In the genomic region with DNA sequence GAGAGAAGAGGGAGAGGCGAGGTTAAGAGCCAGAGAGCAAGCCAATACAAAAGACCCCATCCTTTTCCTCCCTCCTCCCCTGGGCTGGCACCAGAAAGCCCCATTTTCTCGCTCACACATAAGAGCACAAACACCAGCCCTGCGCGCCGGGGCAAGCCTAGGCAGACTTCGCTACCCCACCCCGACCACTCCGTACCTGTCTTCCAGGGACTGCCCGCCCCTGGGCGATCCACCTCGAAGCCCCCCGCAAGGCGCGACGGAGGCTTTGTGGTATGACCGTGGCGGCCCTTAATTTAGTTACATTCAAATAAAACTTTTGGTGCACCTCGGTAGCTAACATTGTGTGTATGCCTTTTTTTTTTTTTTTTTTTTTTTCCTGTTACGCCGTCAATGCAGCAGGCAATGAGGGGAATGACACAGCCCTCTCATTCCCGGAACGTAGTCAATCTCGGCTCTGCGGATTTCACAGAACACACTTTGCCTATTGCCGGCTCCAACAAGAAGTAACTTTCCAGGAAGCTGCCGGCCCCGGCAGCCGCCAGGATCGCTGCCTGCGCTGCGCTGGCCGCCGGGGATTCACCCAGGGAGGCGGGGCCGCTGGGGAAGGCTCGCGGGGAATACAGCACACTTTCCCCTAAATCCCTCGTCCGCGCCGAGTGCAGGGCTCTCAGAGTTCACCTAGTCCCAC, we compare ENCODE assay signal across 1 cellular context.
TF ChIP-seq lines count a peak whose summit lies in the region.

No MANE protein-coding gene starts in this region.

TF ChIP-seq in K562, 482 proteins besides CTCF, POLR2A, EP300 and RAD21 (continued from another document):
- peak; percentile 81 for TF ChIP-seq ZFP36 (IDR thresholded peaks at IDR 0.05; ENCODE audit: low read depth, low read length, partially characterized antibody)
- no peak for TF ChIP-seq JUNB (CRISPR knock-in tag; conservative IDR thresholded peaks at IDR 0.05)
- TF ChIP-seq, protein P1, sequence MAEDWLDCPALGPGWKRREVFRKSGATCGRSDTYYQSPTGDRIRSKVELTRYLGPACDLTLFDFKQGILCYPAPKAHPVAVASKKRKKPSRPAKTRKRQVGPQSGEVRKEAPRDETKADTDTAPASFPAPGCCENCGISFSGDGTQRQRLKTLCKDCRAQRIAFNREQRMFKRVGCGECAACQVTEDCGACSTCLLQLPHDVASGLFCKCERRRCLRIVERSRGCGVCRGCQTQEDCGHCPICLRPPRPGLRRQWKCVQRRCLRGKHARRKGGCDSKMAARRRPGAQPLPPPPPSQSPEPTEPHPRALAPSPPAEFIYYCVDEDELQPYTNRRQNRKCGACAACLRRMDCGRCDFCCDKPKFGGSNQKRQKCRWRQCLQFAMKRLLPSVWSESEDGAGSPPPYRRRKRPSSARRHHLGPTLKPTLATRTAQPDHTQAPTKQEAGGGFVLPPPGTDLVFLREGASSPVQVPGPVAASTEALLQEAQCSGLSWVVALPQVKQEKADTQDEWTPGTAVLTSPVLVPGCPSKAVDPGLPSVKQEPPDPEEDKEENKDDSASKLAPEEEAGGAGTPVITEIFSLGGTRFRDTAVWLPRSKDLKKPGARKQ (CRISPR knock-in tag; IDR thresholded peaks at IDR 0.05) = peak; percentile 72; the same call in 1 of the 2 replicates
- TF ChIP-seq ELF1 (tag; IDR thresholded peaks at IDR 0.05) = 0 out of 2 replicates have a peak, but pooled peaks have one; percentile 29
- no peak for TF ChIP-seq ILF3 (IDR thresholded peaks at IDR 0.05; ENCODE audit: borderline replicate concordance)
- no peak for TF ChIP-seq ZBTB17 (CRISPR knock-in tag; IDR thresholded peaks at IDR 0.05)
- peak; percentile 61 for TF ChIP-seq ZNF384 (IDR thresholded peaks at IDR 0.05; ENCODE audit: low read depth, low read length)
- TF ChIP-seq SETDB1 (IDR thresholded peaks at IDR 0.05; ENCODE audit: low read length) = no peak
- TF ChIP-seq MAZ (CRISPR knock-in tag; conservative IDR thresholded peaks at IDR 0.05 in 1 of 2, IDR thresholded peaks at IDR 0.05 in 1 of 2) = no peak
- TF ChIP-seq, protein P2, sequence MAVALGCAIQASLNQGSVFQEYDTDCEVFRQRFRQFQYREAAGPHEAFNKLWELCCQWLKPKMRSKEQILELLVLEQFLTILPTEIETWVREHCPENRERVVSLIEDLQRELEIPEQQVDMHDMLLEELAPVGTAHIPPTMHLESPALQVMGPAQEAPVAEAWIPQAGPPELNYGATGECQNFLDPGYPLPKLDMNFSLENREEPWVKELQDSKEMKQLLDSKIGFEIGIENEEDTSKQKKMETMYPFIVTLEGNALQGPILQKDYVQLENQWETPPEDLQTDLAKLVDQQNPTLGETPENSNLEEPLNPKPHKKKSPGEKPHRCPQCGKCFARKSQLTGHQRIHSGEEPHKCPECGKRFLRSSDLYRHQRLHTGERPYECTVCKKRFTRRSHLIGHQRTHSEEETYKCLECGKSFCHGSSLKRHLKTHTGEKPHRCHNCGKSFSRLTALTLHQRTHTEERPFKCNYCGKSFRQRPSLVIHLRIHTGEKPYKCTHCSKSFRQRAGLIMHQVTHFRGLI (CRISPR knock-in tag; IDR thresholded peaks at IDR 0.05) = no peak
- peak in 1 of 2 experiments; percentile 37; a peak in 1 of 4 replicates for TF ChIP-seq RCOR1 (IDR thresholded peaks at IDR 0.05; ENCODE audit: borderline replicate concordance in 1 of 2, low read depth in 2 of 2, low read length in 2 of 2)
- TF ChIP-seq NRF1 (conservative IDR thresholded peaks at IDR 0.05 in 1 of 2, IDR thresholded peaks at IDR 0.05 in 1 of 2) = peak; percentile 61 to 66
- no peak for TF ChIP-seq ZNF124 (CRISPR knock-in tag; IDR thresholded peaks at IDR 0.05)
- no peak for TF ChIP-seq ZNF707 (CRISPR knock-in tag; conservative IDR thresholded peaks at IDR 0.05)
- TF ChIP-seq, protein P3, sequence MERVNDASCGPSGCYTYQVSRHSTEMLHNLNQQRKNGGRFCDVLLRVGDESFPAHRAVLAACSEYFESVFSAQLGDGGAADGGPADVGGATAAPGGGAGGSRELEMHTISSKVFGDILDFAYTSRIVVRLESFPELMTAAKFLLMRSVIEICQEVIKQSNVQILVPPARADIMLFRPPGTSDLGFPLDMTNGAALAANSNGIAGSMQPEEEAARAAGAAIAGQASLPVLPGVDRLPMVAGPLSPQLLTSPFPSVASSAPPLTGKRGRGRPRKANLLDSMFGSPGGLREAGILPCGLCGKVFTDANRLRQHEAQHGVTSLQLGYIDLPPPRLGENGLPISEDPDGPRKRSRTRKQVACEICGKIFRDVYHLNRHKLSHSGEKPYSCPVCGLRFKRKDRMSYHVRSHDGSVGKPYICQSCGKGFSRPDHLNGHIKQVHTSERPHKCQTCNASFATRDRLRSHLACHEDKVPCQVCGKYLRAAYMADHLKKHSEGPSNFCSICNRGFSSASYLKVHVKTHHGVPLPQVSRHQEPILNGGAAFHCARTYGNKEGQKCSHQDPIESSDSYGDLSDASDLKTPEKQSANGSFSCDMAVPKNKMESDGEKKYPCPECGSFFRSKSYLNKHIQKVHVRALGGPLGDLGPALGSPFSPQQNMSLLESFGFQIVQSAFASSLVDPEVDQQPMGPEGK (CRISPR knock-in tag; IDR thresholded peaks at IDR 0.05; ENCODE audit: borderline replicate concordance) = no peak
- TF ChIP-seq CXXC5 (CRISPR knock-in tag; IDR thresholded peaks at IDR 0.05) = peak; percentile 50; the same call in 1 of the 2 replicates
- TF ChIP-seq, protein P4, sequence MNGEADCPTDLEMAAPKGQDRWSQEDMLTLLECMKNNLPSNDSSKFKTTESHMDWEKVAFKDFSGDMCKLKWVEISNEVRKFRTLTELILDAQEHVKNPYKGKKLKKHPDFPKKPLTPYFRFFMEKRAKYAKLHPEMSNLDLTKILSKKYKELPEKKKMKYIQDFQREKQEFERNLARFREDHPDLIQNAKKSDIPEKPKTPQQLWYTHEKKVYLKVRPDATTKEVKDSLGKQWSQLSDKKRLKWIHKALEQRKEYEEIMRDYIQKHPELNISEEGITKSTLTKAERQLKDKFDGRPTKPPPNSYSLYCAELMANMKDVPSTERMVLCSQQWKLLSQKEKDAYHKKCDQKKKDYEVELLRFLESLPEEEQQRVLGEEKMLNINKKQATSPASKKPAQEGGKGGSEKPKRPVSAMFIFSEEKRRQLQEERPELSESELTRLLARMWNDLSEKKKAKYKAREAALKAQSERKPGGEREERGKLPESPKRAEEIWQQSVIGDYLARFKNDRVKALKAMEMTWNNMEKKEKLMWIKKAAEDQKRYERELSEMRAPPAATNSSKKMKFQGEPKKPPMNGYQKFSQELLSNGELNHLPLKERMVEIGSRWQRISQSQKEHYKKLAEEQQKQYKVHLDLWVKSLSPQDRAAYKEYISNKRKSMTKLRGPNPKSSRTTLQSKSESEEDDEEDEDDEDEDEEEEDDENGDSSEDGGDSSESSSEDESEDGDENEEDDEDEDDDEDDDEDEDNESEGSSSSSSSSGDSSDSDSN (IDR thresholded peaks at IDR 0.05; ENCODE audit: borderline replicate concordance in 1 of 2, low read depth in 2 of 2, low read length in 2 of 2) = peak in 1 of 2 experiments; percentile 80; a peak in 2 of 4 replicates
- TF ChIP-seq SMC3 (conservative IDR thresholded peaks at IDR 0.05; ENCODE audit: insufficient read depth, low read depth, low read length) = no peak
- TF ChIP-seq, protein P5, sequence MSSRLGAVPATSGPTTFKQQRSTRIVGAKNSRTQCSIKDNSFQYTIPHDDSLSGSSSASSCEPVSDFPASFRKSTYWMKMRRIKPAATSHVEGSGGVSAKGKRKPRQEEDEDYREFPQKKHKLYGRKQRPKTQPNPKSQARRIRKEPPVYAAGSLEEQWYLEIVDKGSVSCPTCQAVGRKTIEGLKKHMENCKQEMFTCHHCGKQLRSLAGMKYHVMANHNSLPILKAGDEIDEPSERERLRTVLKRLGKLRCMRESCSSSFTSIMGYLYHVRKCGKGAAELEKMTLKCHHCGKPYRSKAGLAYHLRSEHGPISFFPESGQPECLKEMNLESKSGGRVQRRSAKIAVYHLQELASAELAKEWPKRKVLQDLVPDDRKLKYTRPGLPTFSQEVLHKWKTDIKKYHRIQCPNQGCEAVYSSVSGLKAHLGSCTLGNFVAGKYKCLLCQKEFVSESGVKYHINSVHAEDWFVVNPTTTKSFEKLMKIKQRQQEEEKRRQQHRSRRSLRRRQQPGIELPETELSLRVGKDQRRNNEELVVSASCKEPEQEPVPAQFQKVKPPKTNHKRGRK (tag; IDR thresholded peaks at IDR 0.05) = peak; percentile 69
- TF ChIP-seq, protein P6, sequence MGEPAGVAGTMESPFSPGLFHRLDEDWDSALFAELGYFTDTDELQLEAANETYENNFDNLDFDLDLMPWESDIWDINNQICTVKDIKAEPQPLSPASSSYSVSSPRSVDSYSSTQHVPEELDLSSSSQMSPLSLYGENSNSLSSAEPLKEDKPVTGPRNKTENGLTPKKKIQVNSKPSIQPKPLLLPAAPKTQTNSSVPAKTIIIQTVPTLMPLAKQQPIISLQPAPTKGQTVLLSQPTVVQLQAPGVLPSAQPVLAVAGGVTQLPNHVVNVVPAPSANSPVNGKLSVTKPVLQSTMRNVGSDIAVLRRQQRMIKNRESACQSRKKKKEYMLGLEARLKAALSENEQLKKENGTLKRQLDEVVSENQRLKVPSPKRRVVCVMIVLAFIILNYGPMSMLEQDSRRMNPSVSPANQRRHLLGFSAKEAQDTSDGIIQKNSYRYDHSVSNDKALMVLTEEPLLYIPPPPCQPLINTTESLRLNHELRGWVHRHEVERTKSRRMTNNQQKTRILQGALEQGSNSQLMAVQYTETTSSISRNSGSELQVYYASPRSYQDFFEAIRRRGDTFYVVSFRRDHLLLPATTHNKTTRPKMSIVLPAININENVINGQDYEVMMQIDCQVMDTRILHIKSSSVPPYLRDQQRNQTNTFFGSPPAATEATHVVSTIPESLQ (CRISPR knock-in tag; IDR thresholded peaks at IDR 0.05) = no peak
